20 cellular contexts compared by ENCODE assay signal in the genomic region with DNA sequence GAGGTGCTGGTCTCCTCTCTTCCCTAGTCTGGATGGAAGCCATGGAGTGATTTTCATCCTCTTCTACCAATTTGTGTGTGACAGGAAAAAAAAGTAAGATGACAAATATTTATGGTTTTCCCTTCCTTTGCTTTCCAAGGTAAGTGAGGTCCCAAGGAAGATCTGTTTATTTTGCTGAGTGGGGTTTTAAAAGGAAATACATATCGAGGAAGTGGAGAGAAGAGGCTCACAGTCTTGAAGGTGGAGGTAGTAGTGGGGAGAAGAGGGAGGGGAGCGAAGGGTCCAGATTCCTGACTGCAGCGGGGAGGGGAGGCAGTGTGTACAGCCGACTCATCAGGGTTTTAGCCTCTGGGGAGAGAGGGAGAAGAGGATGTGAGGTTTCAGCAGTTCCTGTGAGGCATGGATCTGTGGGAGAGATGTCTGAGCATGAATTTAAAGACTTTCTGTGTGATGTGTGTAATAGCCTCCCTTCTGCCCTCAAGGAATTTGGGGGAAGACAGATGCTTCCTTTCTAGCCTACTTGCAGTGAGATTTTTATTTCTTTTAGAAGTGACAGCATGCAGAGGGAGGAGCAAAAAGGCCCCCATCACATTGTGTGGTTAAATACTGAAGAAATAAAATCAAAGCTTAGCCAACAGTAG.
DNase-seq lines count a peak whose midpoint lies in the region; ATAC-seq, FAIRE-seq and TF ChIP-seq lines count a peak whose summit lies in the region.
"Had no signal": no experiment of that assay in that cellular context is flagged by ENCODE, and none has a peak within 500 bp of the region (broad histone marks: within the 10 kb centered on the region; RNA-seq: fewer than 3 reads in every experiment).

No MANE protein-coding gene starts in this region.

- H3K36me3 ChIP-seq in bronchial epithelial cell (ENCODE audit: control insufficient read depth, insufficient read depth, low read length) (no peaks in the 10 kb centered on the region), aorta (ENCODE audit: control insufficient read depth in 1 of 2, insufficient read depth in 2 of 2, low read length in 1 of 2) (no peaks in the 10 kb centered on the region)

- H3K9me3 Mint-ChIP-seq in stimulated activated naive CD8-positive, alpha-beta T cell treated with anti-CD3 and anti-CD28 coated beads, Interleukin-15, amount 100 ng/mL, for 72 hours: no peaks in the 10 kb centered on the region

- peaks cover 13 to 22% of the 10 kb centered on the region in 2 donors for H3K4me1 ChIP-seq in aorta (ENCODE audit: control insufficient read depth in 1 of 2, insufficient read depth in 2 of 2, low read length in 2 of 2)
- H3K4me1 ChIP-seq: body of pancreas, parathyroid adenoma had no signal

- peaks cover 6% of the 10 kb centered on the region for H3K4me1 Mint-ChIP-seq in stimulated activated naive CD8-positive, alpha-beta T cell treated with anti-CD3 and anti-CD28 coated beads, Interleukin-15, amount 100 ng/mL, for 72 hours
- H3K4me1 Mint-ChIP-seq: CD4-positive, alpha-beta memory T cell had no signal

- H3K27me3 Mint-ChIP-seq in stimulated activated naive CD8-positive, alpha-beta T cell treated with anti-CD3 and anti-CD28 coated beads, Interleukin-15, amount 100 ng/mL, for 72 hours: peaks cover 25% of the 10 kb centered on the region

- H3K27me3 ChIP-seq in bronchial epithelial cell (ENCODE audit: control insufficient read depth, insufficient read depth, low read length) (no peaks in the 10 kb centered on the region), aorta (ENCODE audit: control insufficient read depth in 1 of 2, insufficient read depth in 2 of 2, low read length in 1 of 2) (no peaks in the 10 kb centered on the region)
- H3K27me3 ChIP-seq: body of pancreas had no signal

- TF ChIP-seq CTCF in bronchial epithelial cell (IDR thresholded peaks at IDR 0.05; ENCODE audit: insufficient read depth, low read length, severe bottlenecking): no peak

- H3K9me3 ChIP-seq in aorta (ENCODE audit: control insufficient read depth, low read length): no peaks in the 10 kb centered on the region

- DNase-seq in stimulated activated naive CD8-positive, alpha-beta T cell treated with anti-CD3 and anti-CD28 coated beads, Interleukin-15, amount 100 ng/mL, for 72 hours: no peak
- DNase-seq in stimulated activated naive CD8-positive, alpha-beta T cell treated with anti-CD3 and anti-CD28 coated beads, Interleukin-15, Interleukin-2, amounts not matched to agents 100 U/mL and 50 U/mL, for 24 hours: no peak
- DNase-seq in bronchial epithelial cell (ENCODE audit: low read depth) (peak; percentile 77), kidney tubule cell (ENCODE audit: low spot score) (peak; percentile 56), aorta (no peak), left colon (no peak), NK-92 (lab: John Stamatoyannopoulos, UW; ENCODE audit: unreplicated experiment) (no peak)
- DNase-seq in stimulated activated naive CD4-positive, alpha-beta T cell (lab: John Stamatoyannopoulos, UW): no peak
- DNase-seq: activated gamma-delta T cell treated with Interleukin-2 at 50 U/mL for 16 hours; body of pancreas; CD4-positive, alpha-beta memory T cell; DMS79; hypothalamus; NCI-H1436; NCI-H446 treated with DMSO at 0.1 percent for 48 hours; SIG-M5; small intestine had no signal

- WGBS in aorta, 2 donors: 66 to 69% methylated on average over 4 of the region's 4 CpGs

- no peak for FAIRE-seq in bronchial epithelial cell (lab: Jason Lieb, UNC)
- FAIRE-seq: small intestine, urothelium cell line had no signal

- no peak for ATAC-seq in stimulated activated naive CD8-positive, alpha-beta T cell treated with anti-CD3 and anti-CD28 coated beads, Interleukin-15, amount 100 ng/mL, for 72 hours
- ATAC-seq in stimulated activated naive CD8-positive, alpha-beta T cell treated with anti-CD3 and anti-CD28 coated beads, Interleukin-15, Interleukin-2, amounts not matched to agents 100 U/mL and 50 U/mL, for 24 hours: no peak
- ATAC-seq in aorta (ENCODE audit: low FRiP score) (no peak), left colon (no peak)
- ATAC-seq: body of pancreas, esophagus mucosa had no signal

- no peak overlapping the region for H3K4me3 Mint-ChIP-seq in stimulated activated naive CD8-positive, alpha-beta T cell treated with anti-CD3 and anti-CD28 coated beads, Interleukin-15, amount 100 ng/mL, for 72 hours
- H3K4me3 Mint-ChIP-seq: CD4-positive, alpha-beta memory T cell had no signal

- peak overlapping the region; percentile 13 to 47 for H3K27ac Mint-ChIP-seq in stimulated activated naive CD8-positive, alpha-beta T cell treated with anti-CD3 and anti-CD28 coated beads, Interleukin-15, amount 100 ng/mL, for 72 hours
- H3K27ac Mint-ChIP-seq: CD4-positive, alpha-beta memory T cell had no signal

- no peak overlapping the region for H3K4me3 ChIP-seq in bronchial epithelial cell (ENCODE audit: low read depth, low read length)
- H3K4me3 ChIP-seq in aorta (ENCODE audit: low read length in 2 of 2): no peak overlapping the region
- H3K4me3 ChIP-seq: body of pancreas had no signal

- peak overlapping the region; percentile 62 to 89 for H3K27ac ChIP-seq in aorta (ENCODE audit: low read depth in 1 of 2, low read length in 2 of 2)
- H3K27ac ChIP-seq: body of pancreas, parathyroid adenoma had no signal

- intact Hi-C loops in aorta (cut with DNase I) (no loop called here), left colon (cut with DNase I, micrococcal nuclease) (no loop called here)

Comparison
In these comparisons a context has a peak if more than half of its experiments do, and no peak if none do; other contexts are left out.
1. DNase-seq: peak in bronchial epithelial cell (single experiment) and kidney tubule cell (single experiment); none in stimulated activated naive CD8-positive, alpha-beta T cell treated with anti-CD3 and anti-CD28 coated beads, Interleukin-15, amount 100 ng/mL, for 72 hours (0 of 2), stimulated activated naive CD8-positive, alpha-beta T cell treated with anti-CD3 and anti-CD28 coated beads, Interleukin-15, Interleukin-2, amounts not matched to agents 100 U/mL and 50 U/mL, for 24 hours (single experiment), aorta (0 of 2), stimulated activated naive CD4-positive, alpha-beta T cell (0 of 6), left colon (0 of 2) and NK-92 (single experiment).